In genomic region chr15:45003731-45004410, GRCh38 we compare ENCODE assay signal across 10 cellular contexts. TPM values are rescaled to one million over a fixed set of nuclear protein-coding genes. Genes with fewer than 3 reads are reported as not detected.
DNase-seq lines count a peak whose midpoint lies in the region; ATAC-seq and TF ChIP-seq lines count a peak whose summit lies in the region.
"Not testable (repeated sequence)": the region's sequence is repeated elsewhere in the genome, so short reads cannot be mapped to it uniquely, and the experiment has no call there.
"Had no signal": no experiment of that assay in that cellular context is flagged by ENCODE, and none has a peak within 500 bp of the region (broad histone marks: within the 10 kb centered on the region; RNA-seq: fewer than 3 reads in every experiment).

No MANE protein-coding gene starts in this region.

- DNase-seq in GM13976 (ENCODE audit: low spot score) = peak; percentile 42
- DNase-seq in activated CD8-positive, alpha-beta T cell treated with anti-CD3 and anti-CD28 coated beads for 36 hours; left lobe of liver (ENCODE audit: low spot score); substantia nigra (lab: John Stamatoyannopoulos, UW): not testable (repeated sequence)

- H3K27ac Mint-ChIP-seq in activated CD8-positive, alpha-beta T cell treated with anti-CD3 and anti-CD28 coated beads for 36 hours = peak overlapping the region; percentile 32

- CTCF ChIA-PET in activated CD8-positive, alpha-beta T cell treated with anti-CD3 and anti-CD28 coated beads for 36 hours (lab: Charles Lee) = interaction anchor here (1.2 to 1.9 kb wide), 3 partner anchors 33 to 150 kb away, joined by 4 to 7 read pairs (median 5); no protein-coding TSS in a partner anchor

- ATAC-seq in GM21390 (IDR thresholded peaks at IDR 0.05; ENCODE audit: unreplicated experiment) = peak; percentile 63
- peak; percentile 65 for ATAC-seq in HG03378 (IDR thresholded peaks at IDR 0.05; ENCODE audit: unreplicated experiment)
- ATAC-seq in activated CD8-positive, alpha-beta T cell treated with anti-CD3 and anti-CD28 coated beads for 36 hours = not testable (repeated sequence)
- ATAC-seq in esophagus mucosa = peak; percentile 83
- ATAC-seq in left lobe of liver = peak; percentile 87

- H3K36me3 Mint-ChIP-seq in activated CD8-positive, alpha-beta T cell treated with anti-CD3 and anti-CD28 coated beads for 36 hours (ENCODE audit: low read depth) = not testable (repeated sequence)

- intact Hi-C loops in activated CD8-positive, alpha-beta T cell treated with anti-CD3 and anti-CD28 coated beads for 36 hours (cut with micrococcal nuclease) = not testable (repeated sequence)

- TF ChIP-seq CTCF in GM13976 (IDR thresholded peaks at IDR 0.05; ENCODE audit: borderline replicate concordance, control extremely low read depth, extremely low read depth, insufficient read depth, missing control alignments); activated CD8-positive, alpha-beta T cell treated with anti-CD3 and anti-CD28 coated beads for 36 hours (IDR thresholded peaks at IDR 0.05): not testable (repeated sequence)

- H3K4me1 Mint-ChIP-seq in activated CD8-positive, alpha-beta T cell treated with anti-CD3 and anti-CD28 coated beads for 36 hours (ENCODE audit: low read depth) = not testable (repeated sequence)

- H3K27ac ChIP-seq in substantia nigra (ENCODE audit: low read depth, low read length, poor library complexity, severe bottlenecking) = peak overlapping the region; percentile 51

- H3K9me3 Mint-ChIP-seq in activated CD8-positive, alpha-beta T cell treated with anti-CD3 and anti-CD28 coated beads for 36 hours = not testable (repeated sequence)

- in situ Hi-C loops in GM13976 (cut with MboI; ENCODE audit: low sequenced_read_pairs, unreplicated experiment) = not testable (repeated sequence)

- H3K27me3 Mint-ChIP-seq in activated CD8-positive, alpha-beta T cell treated with anti-CD3 and anti-CD28 coated beads for 36 hours = not testable (repeated sequence)

- H3K4me3 Mint-ChIP-seq in activated CD8-positive, alpha-beta T cell treated with anti-CD3 and anti-CD28 coated beads for 36 hours = not testable (repeated sequence)

- POLR2A ChIA-PET in activated CD8-positive, alpha-beta T cell treated with anti-CD3 and anti-CD28 coated beads for 36 hours (lab: Charles Lee) = not testable (repeated sequence)

RNA-seq across cellular contexts. Expression of gene SORD, which starts 19.1 kb away (rescaled TPM):
- 10 to 100 TPM; 27.9 to 28.7 TPM for total RNA-seq in activated CD8-positive, alpha-beta T cell treated with anti-CD3 and anti-CD28 coated beads for 36 hours
- total RNA-seq in esophagus mucosa = 26.3 TPM
- total RNA-seq in left lobe of liver = 342 TPM

RNA-seq across cellular contexts. Expression of gene TERB2, which starts 47.4 kb away (rescaled TPM):
- not detected for total RNA-seq in activated CD8-positive, alpha-beta T cell treated with anti-CD3 and anti-CD28 coated beads for 36 hours
- total RNA-seq in esophagus mucosa = not detected
- total RNA-seq in left lobe of liver = not detected
- total RNA-seq: HT1080, LHCN-M2, SK-MEL-5 had no signal

Comparison
In these comparisons a context has a peak if more than half of its experiments do, and no peak if none do; other contexts are left out.
1. RNA of gene SORD, which starts 19.1 kb away (total RNA-seq): 342 TPM in left lobe of liver (single experiment); 27.9 to 28.7 TPM in activated CD8-positive, alpha-beta T cell treated with anti-CD3 and anti-CD28 coated beads for 36 hours and 26.3 TPM in esophagus mucosa (single experiment); every median in the first group is over 10 times any median in the second.